10 cellular contexts compared by ENCODE assay signal in genomic region chr11:45333023-45333422, GRCh38. TPM values are rescaled to one million over a fixed set of nuclear protein-coding genes. Genes with fewer than 3 reads are reported as not detected.
DNase-seq lines count a peak whose midpoint lies in the region; ATAC-seq and TF ChIP-seq lines count a peak whose summit lies in the region.
"Had no signal": no experiment of that assay in that cellular context is flagged by ENCODE, and none has a peak within 500 bp of the region (broad histone marks: within the 10 kb centered on the region; RNA-seq: fewer than 3 reads in every experiment).

No MANE protein-coding gene starts in this region.

- H3K9me2 ChIP-seq in PC-3 (replicated peaks; ENCODE audit: low read length), result no peaks in the 10 kb centered on the region

- DNase-seq in H4 (ENCODE audit: low spot score) (peak; percentile 35), PC-3 (no peak), heart right ventricle (peak in 1 of 2 donors; percentile 35), midbrain (lab: John Stamatoyannopoulos, UW) (no peak), cerebellum (ENCODE audit: low spot score) (no peak)
- DNase-seq in stimulated activated CD8-positive, alpha-beta memory T cell treated with anti-CD3 and anti-CD28 coated beads, Interleukin-4, amount 100 ng/mL, for 48 hours, result no peak

- H2AFZ ChIP-seq in PC-3 (ENCODE audit: low read length), result peak overlapping the region; percentile 49

- H3K27me3 ChIP-seq in PC-3 (ENCODE audit: low read length), result peaks cover 4% of the 10 kb centered on the region; the same call in 1 of the 2 replicates
- peaks cover 0 to 5% (median 0%) of the 10 kb centered on the region in 7 donors for H3K27me3 ChIP-seq in heart right ventricle
- no peaks in the 10 kb centered on the region for H3K27me3 ChIP-seq in skeletal muscle tissue (ENCODE audit: control insufficient read depth in 3 of 3, insufficient read depth in 3 of 3, low read length in 3 of 3)

- H3K27ac ChIP-seq in PC-3 (ENCODE audit: low read length) (no peak overlapping the region), heart right ventricle (peak overlapping the region; percentile 31 to 78 (median 66)), skeletal muscle tissue (ENCODE audit: low read depth, low read length) (peak overlapping the region; percentile 31)

- intact Hi-C loops in PC-3 (cut with micrococcal nuclease) (loop anchor here (10.0 kb wide), 2 partner anchors 408 to 442 kb away; no protein-coding TSS in a partner anchor), heart right ventricle (cut with DNase I) (loop anchor here in 9 of 10 donors (2.0 to 10.0 kb wide), 8 partner anchors 41 to 401 kb away; no protein-coding TSS in a partner anchor)

- H3K4me2 ChIP-seq in PC-3 (ENCODE audit: low read length), result peak overlapping the region; percentile 71

- H3K9ac ChIP-seq in PC-3 (ENCODE audit: low read length) (no peak overlapping the region), skeletal muscle tissue (ENCODE audit: low read depth in 1 of 3, low read length in 3 of 3) (peak overlapping the region in 2 of 3 donors; percentile 24 to 42)

- H3K4me1 ChIP-seq in PC-3 (ENCODE audit: insufficient read depth, low read length) (peaks cover 13% of the 10 kb centered on the region), heart right ventricle (peaks cover 0 to 21% (median 8%) of the 10 kb centered on the region in 9 donors), skeletal muscle tissue (ENCODE audit: control insufficient read depth in 3 of 3, insufficient read depth in 3 of 3, low read length in 3 of 3) (peaks cover 6 to 7% (median 7%) of the 10 kb centered on the region in 3 donors)

- TF ChIP-seq CTCF in PC-3 (conservative IDR thresholded peaks at IDR 0.05; ENCODE audit: low read depth, low read length) (no peak), heart right ventricle (IDR thresholded peaks at IDR 0.05) (no peak)

- H3K79me2 ChIP-seq in PC-3 (ENCODE audit: low read length), result no peaks in the 10 kb centered on the region

- H3K4me3 ChIP-seq in PC-3 (ENCODE audit: low read length) (peak overlapping the region; percentile 17; the same call in 1 of the 2 replicates), heart right ventricle (peak overlapping the region in 8 of 10 donors; percentile 17 to 45 (median 39)), skeletal muscle tissue (ENCODE audit: low read length in 3 of 3) (peak overlapping the region in 2 of 3 donors; percentile 11 to 27)

- POLR2A ChIA-PET in PC-3 (lab: Charles Lee; ENCODE audit: unreplicated experiment), result no interaction called here

- H3F3A ChIP-seq in PC-3 (ENCODE audit: low read length, unreplicated experiment), result no peaks in the 10 kb centered on the region

- no peaks in the 10 kb centered on the region for H3K9me3 ChIP-seq in PC-3 (ENCODE audit: low read length)
- no peaks in the 10 kb centered on the region for H3K9me3 ChIP-seq in heart right ventricle
- H3K9me3 ChIP-seq in skeletal muscle tissue (ENCODE audit: control insufficient read depth in 3 of 3, low read length in 3 of 3), result no peaks in the 10 kb centered on the region

- H3K36me3 ChIP-seq in PC-3 (ENCODE audit: low read depth, low read length) (no peaks in the 10 kb centered on the region), heart right ventricle (no peaks in the 10 kb centered on the region), skeletal muscle tissue (ENCODE audit: control insufficient read depth in 3 of 3, insufficient read depth in 3 of 3, low read length in 3 of 3) (no peaks in the 10 kb centered on the region)

- ATAC-seq in PC-3 (no peak), heart right ventricle (peak in 7 of 8 donors; percentile 61 to 85 (median 69)), HG02938 (IDR thresholded peaks at IDR 0.05; ENCODE audit: unreplicated experiment) (no peak)

- no TSS peak for BruUV-seq in PC-3 (replicated peaks; lab: Mats Ljungman, UMichigan)

- CTCF ChIA-PET in PC-3 (lab: Charles Lee), result interaction anchor here (0.6 to 0.7 kb wide), 2 partner anchors 222 to 1010 kb away, joined by 5 to 6 read pairs; no protein-coding TSS in a partner anchor

- no peaks in the 10 kb centered on the region for H4K20me1 ChIP-seq in PC-3 (ENCODE audit: low read length)

- WGBS in heart right ventricle, 2 donors, result 7 to 15% methylated on average over 10 of the region's 10 CpGs

RNA-seq across cellular contexts. Expression of gene SYT13, which starts 46.9 kb away (rescaled TPM):
- total RNA-seq in H4 (2014; rRNA removed; shearing (Covaris generic)), result 0.06 TPM in 1 of 2 replicates, not detected in the other
- total RNA-seq in PC-3 (2014; rRNA removed) (not detected in 2 replicates), heart right ventricle (1 to 10 TPM in 9 of 10 donors, under 1 TPM in 1; 0.93 to 7.7 (median 2.6) TPM), skeletal muscle tissue (0.52 TPM), cerebellum (62.3 TPM)
- under 1 TPM; 0.51 to 0.67 TPM for polyA plus RNA-seq in heart right ventricle
- total RNA-seq: activated CD4-positive, alpha-beta memory T cell treated with anti-CD3 and anti-CD28 coated beads for 36 hours; CD8-positive, alpha-beta memory T cell had no signal
- polyA plus RNA-seq: CD8-positive, alpha-beta memory T cell had no signal

Comparison
In these comparisons a context has a peak if more than half of its experiments do, and no peak if none do; other contexts are left out.
1. ATAC-seq: peak in heart right ventricle (7 of 8); none in PC-3 (single experiment) and HG02938 (single experiment).
2. Peak in every context shown above with its lines, with median percentiles within 50 percentile points of each other: H3K4me3 ChIP-seq.